8 cellular contexts compared by ENCODE assay signal in genomic region chr1:227788279-227789041, GRCh38. TPM values are rescaled to one million over a fixed set of nuclear protein-coding genes. Genes with fewer than 3 reads are reported as not detected.
DNase-seq lines count a peak whose midpoint lies in the region; ATAC-seq and TF ChIP-seq lines count a peak whose summit lies in the region.

No MANE protein-coding gene starts in this region.

- H3K4me3 ChIP-seq in SK-N-MC (peak overlapping the region; percentile 91), dorsolateral prefrontal cortex (peak overlapping the region; percentile 41 to 83 (median 70)), tibial artery (peak overlapping the region; percentile 62 to 78)

- no peaks in the 10 kb centered on the region for H3K27me3 ChIP-seq in dorsolateral prefrontal cortex
- no peaks in the 10 kb centered on the region for H3K27me3 ChIP-seq in tibial artery

- no peak overlapping the region for H3K27ac ChIP-seq in SK-N-MC
- peak overlapping the region in 25 of 59 donors; percentile 0 to 87 (median 40) for H3K27ac ChIP-seq in dorsolateral prefrontal cortex
- peak overlapping the region; percentile 73 to 75 for H3K27ac ChIP-seq in tibial artery

- H3K27ac Mint-ChIP-seq in T-helper 1 cell treated with Interleukin-12 subunit alpha and Interleukin-12 subunit beta and Interleukin-4 antibody, amounts not matched to agents 30 μg/mL and 1 μg/mL, for 36 hours, result no peak overlapping the region
- H3K27ac Mint-ChIP-seq in IgD-negative memory B cell (peak overlapping the region in 2 of 3 donors; percentile 12 to 71), mesothelial cell of epicardium (peak overlapping the region; percentile 71)

- H3K36me3 Mint-ChIP-seq in T-helper 1 cell treated with Interleukin-12 subunit alpha and Interleukin-12 subunit beta and Interleukin-4 antibody, amounts not matched to agents 30 μg/mL and 1 μg/mL, for 36 hours (ENCODE audit: low read depth), result peaks cover 2% of the 10 kb centered on the region
- H3K36me3 Mint-ChIP-seq in IgD-negative memory B cell, result no peaks in the 10 kb centered on the region
- H3K36me3 Mint-ChIP-seq in mesothelial cell of epicardium, result no peaks in the 10 kb centered on the region

- H3K4me1 ChIP-seq in tibial artery, result peaks cover 0 to 25% (median 21%) of the 10 kb centered on the region in 4 donors

- intact Hi-C loops in dorsolateral prefrontal cortex (cut with DNase I) (no loop called here), tibial artery (cut with DNase I; ENCODE audit: low total_unique reads) (loop anchor here (5.0 kb wide), 1 partner anchor 379 kb away; the partner anchor contains the start of gene IBA57)

- H3K9me3 ChIP-seq in SK-N-MC (ENCODE audit: low read depth, low read length), result no peaks in the 10 kb centered on the region
- H3K9me3 ChIP-seq in tibial artery, result no peaks in the 10 kb centered on the region

- peak overlapping the region; percentile 82 for H3K4me3 Mint-ChIP-seq in T-helper 1 cell treated with Interleukin-12 subunit alpha and Interleukin-12 subunit beta and Interleukin-4 antibody, amounts not matched to agents 30 μg/mL and 1 μg/mL, for 36 hours
- peak overlapping the region; percentile 81 to 95 (median 92) for H3K4me3 Mint-ChIP-seq in IgD-negative memory B cell
- H3K4me3 Mint-ChIP-seq in mesothelial cell of epicardium, result peak overlapping the region; percentile 78

- H3K36me3 ChIP-seq in SK-N-MC (ENCODE audit: insufficient read depth, low read length) (no peaks in the 10 kb centered on the region), tibial artery (no peaks in the 10 kb centered on the region)

- no peaks in the 10 kb centered on the region for H3K27me3 Mint-ChIP-seq in T-helper 1 cell treated with Interleukin-12 subunit alpha and Interleukin-12 subunit beta and Interleukin-4 antibody, amounts not matched to agents 30 μg/mL and 1 μg/mL, for 36 hours (ENCODE audit: low read depth)
- peaks cover 2% of the 10 kb centered on the region for H3K27me3 Mint-ChIP-seq in IgD-negative memory B cell
- H3K27me3 Mint-ChIP-seq in mesothelial cell of epicardium (ENCODE audit: low read depth), result peaks cover 15% of the 10 kb centered on the region

- peak; percentile 49 for ATAC-seq in GM21786 (IDR thresholded peaks at IDR 0.05; ENCODE audit: unreplicated experiment)

- DNase-seq in T-helper 1 cell, result no peak
- no peak for DNase-seq in SK-N-MC (ENCODE audit: low read depth, low spot score)
- peak in 2 of 10 donors; percentile 47 to 58 for DNase-seq in dorsolateral prefrontal cortex
- DNase-seq in mesothelial cell of epicardium (ENCODE audit: low spot score in 2 of 2, unreplicated experiment in 2 of 2), result peak; percentile 69 to 85
- peak; percentile 71 to 87 for DNase-seq in tibial artery

- no peaks in the 10 kb centered on the region for H3K9me3 Mint-ChIP-seq in T-helper 1 cell treated with Interleukin-12 subunit alpha and Interleukin-12 subunit beta and Interleukin-4 antibody, amounts not matched to agents 30 μg/mL and 1 μg/mL, for 36 hours
- H3K9me3 Mint-ChIP-seq in IgD-negative memory B cell (peaks cover 0 to 2% (median 0%) of the 10 kb centered on the region in 3 donors), mesothelial cell of epicardium (no peaks in the 10 kb centered on the region)

- peaks cover 9% of the 10 kb centered on the region for H3K4me1 Mint-ChIP-seq in T-helper 1 cell treated with Interleukin-12 subunit alpha and Interleukin-12 subunit beta and Interleukin-4 antibody, amounts not matched to agents 30 μg/mL and 1 μg/mL, for 36 hours (ENCODE audit: low read depth)
- H3K4me1 Mint-ChIP-seq in IgD-negative memory B cell (peaks cover 4 to 18% (median 13%) of the 10 kb centered on the region in 3 donors), mesothelial cell of epicardium (peaks cover 46% of the 10 kb centered on the region)

- peak overlapping the region; percentile 63 for H3K9ac ChIP-seq in SK-N-MC (ENCODE audit: insufficient read length)

- no peak for TF ChIP-seq CTCF in dorsolateral prefrontal cortex (IDR thresholded peaks at IDR 0.05 in 54 of 56, conservative IDR thresholded peaks at IDR 0.05 in 2 of 56; ENCODE audit: low read depth in 1 of 56, partially characterized antibody in 56 of 56)
- no peak for TF ChIP-seq CTCF in mesothelial cell of epicardium (IDR thresholded peaks at IDR 0.05; ENCODE audit: unreplicated experiment)
- no peak for TF ChIP-seq CTCF in tibial artery (IDR thresholded peaks at IDR 0.05)

RNA-seq across cellular contexts. Expression of gene PRSS38, which starts 27.0 kb away (rescaled TPM):
- polyA plus RNA-seq in IgD-negative memory B cell, result not detected
- under 1 TPM in 2 of 120 experiments, not detected in 118; 0.47 to 0.69 TPM for total RNA-seq in dorsolateral prefrontal cortex
- not detected in 3 replicates for total RNA-seq in mesothelial cell of epicardium

RNA-seq across cellular contexts. Expression of gene SNAP47, which starts 53.2 kb away (rescaled TPM):
- 42.9 TPM for polyA plus RNA-seq in IgD-negative memory B cell
- 100 to 1,000 TPM in 2 of 120 experiments, 10 to 100 TPM in 118; 39.7 to 102 (median 75.0) TPM for total RNA-seq in dorsolateral prefrontal cortex
- 41.6 to 42.6 TPM (median 41.8 TPM) in 3 replicates for total RNA-seq in mesothelial cell of epicardium

RNA-seq across cellular contexts. Expression of gene JMJD4, which starts 53.4 kb away (rescaled TPM):
- 29.3 TPM for polyA plus RNA-seq in IgD-negative memory B cell
- total RNA-seq in dorsolateral prefrontal cortex (10 to 100 TPM in 115 of 120 experiments, 1 to 10 TPM in 5; 7.0 to 20.5 (median 13.3) TPM), mesothelial cell of epicardium (20.6 to 26.4 TPM (median 20.8 TPM) in 3 replicates)

Comparison
In these comparisons a context has a peak if more than half of its experiments do, and no peak if none do; other contexts are left out.
1. DNase-seq: peak in mesothelial cell of epicardium (2 of 2) and tibial artery (2 of 2); none in T-helper 1 cell (0 of 5) and SK-N-MC (single experiment).
2. Peak in every context shown above with its lines, with median percentiles within 50 percentile points of each other: H3K4me3 Mint-ChIP-seq and H3K4me3 ChIP-seq.